ENCODE assay signal across 13 cellular contexts in the genomic region with DNA sequence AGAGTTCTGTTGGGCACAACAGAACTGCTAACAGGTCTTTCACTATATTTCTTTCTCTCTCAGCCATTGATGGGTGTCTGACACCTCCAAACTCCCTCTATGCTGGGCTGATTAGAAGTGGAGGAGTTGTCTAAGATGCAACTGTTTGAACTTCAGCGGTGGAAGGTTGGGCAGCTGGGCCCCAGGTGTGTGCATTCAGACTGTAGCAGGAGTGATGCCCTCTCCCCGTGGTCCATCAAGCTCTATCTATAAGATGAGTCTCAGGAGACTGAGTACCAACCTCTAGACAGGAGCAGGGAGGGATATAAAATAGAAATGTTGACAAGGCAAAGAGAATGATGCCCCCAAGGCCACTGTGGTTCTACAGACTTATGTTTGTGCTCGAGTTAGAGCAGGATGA. TPM values are rescaled to one million over a fixed set of nuclear protein-coding genes. Genes with fewer than 3 reads are reported as not detected.
A peak's percentile ranks its signal among the peaks of the same experiment; 100 is the strongest.
DNase-seq lines count a peak whose midpoint lies in the region; ATAC-seq and TF ChIP-seq lines count a peak whose summit lies in the region.
"Had no signal": no experiment of that assay in that cellular context is flagged by ENCODE, and none has a peak within 500 bp of the region (broad histone marks: within the 10 kb centered on the region; RNA-seq: fewer than 3 reads in every experiment).

No MANE protein-coding gene starts in this region.

- in situ Hi-C loops in gastrocnemius medialis (cut with MboI; ENCODE audit: low sequenced_read_pairs in 4 of 4) (loop anchor here in 2 of 4 donors (25.0 kb wide), 2 partner anchors 245 to 845 kb away; partner anchors contain the start of genes LIAS (in 1 of the 2), N4BP2 (in 1 of the 2) and RPL9 (in 1 of the 2)), KBM-7 (cut with MboI; ENCODE audit: low pct_unique_long_range_greater_than_20kb, low sequenced_read_pairs) (no loop called here)

- peak overlapping the region; percentile 86 for H3K4me2 ChIP-seq in Karpas-422 (ENCODE audit: low read depth, low read length, poor library complexity, severe bottlenecking)

- H3K27ac Mint-ChIP-seq in CD8-positive, alpha-beta T cell, result peak overlapping the region; percentile 99
- H3K27ac Mint-ChIP-seq in activated naive CD4-positive, alpha-beta T cell treated with anti-CD3 and anti-CD28 coated beads, Interleukin-2, amount 50 U/mL, for 72 hours, result peak overlapping the region; percentile 93 to 97
- H3K27ac Mint-ChIP-seq in nephron progenitor cell, result peak overlapping the region; percentile 25

- no peak overlapping the region for H3K4me3 ChIP-seq in CD8-positive, alpha-beta T cell (ENCODE audit: low read depth, low read length)
- peak overlapping the region; percentile 64 for H3K4me3 ChIP-seq in Karpas-422 (ENCODE audit: low read length)
- H3K4me3 ChIP-seq in gastrocnemius medialis, result no peak overlapping the region
- H3K4me3 ChIP-seq in MG63, result no peak overlapping the region
- H3K4me3 ChIP-seq: HAP-1 had no signal

- no peaks in the 10 kb centered on the region for H3K36me3 ChIP-seq in CD8-positive, alpha-beta T cell (ENCODE audit: insufficient read depth, low read length)
- H3K36me3 ChIP-seq in Karpas-422 (ENCODE audit: insufficient read depth, low read length) (no peaks in the 10 kb centered on the region), gastrocnemius medialis (no peaks in the 10 kb centered on the region), MG63 (no peaks in the 10 kb centered on the region)
- H3K36me3 ChIP-seq: HAP-1 had no signal

- peak in 1 of 7 experiments; percentile 36 for DNase-seq in CD8-positive, alpha-beta T cell
- peak; percentile 87 for DNase-seq in Karpas-422
- no peak for DNase-seq in activated naive CD4-positive, alpha-beta T cell treated with anti-CD3 and anti-CD28 coated beads, Interleukin-2, amount 50 U/mL, for 72 hours (ENCODE audit: low spot score in 2 of 2)
- DNase-seq in nephron progenitor cell, result no peak
- DNase-seq in gastrocnemius medialis, result no peak
- DNase-seq in mucosa of gallbladder (ENCODE audit: low spot score), result no peak
- no peak for DNase-seq in MG63
- no peak for DNase-seq in KBM-7
- DNase-seq: effector CD8-positive, alpha-beta T cell; foreskin melanocyte; NCI-H1092 had no signal

- peaks cover 4% of the 10 kb centered on the region for H3K9me3 Mint-ChIP-seq in CD8-positive, alpha-beta T cell
- peaks cover 5 to 10% of the 10 kb centered on the region in 2 donors for H3K9me3 Mint-ChIP-seq in activated naive CD4-positive, alpha-beta T cell treated with anti-CD3 and anti-CD28 coated beads, Interleukin-2, amount 50 U/mL, for 72 hours
- H3K9me3 Mint-ChIP-seq in nephron progenitor cell, result peaks cover 21% of the 10 kb centered on the region

- no peaks in the 10 kb centered on the region for H3K9me2 ChIP-seq in Karpas-422 (replicated peaks; ENCODE audit: insufficient read depth, low read length)

- no peak for TF ChIP-seq POLR2A in gastrocnemius medialis (IDR thresholded peaks at IDR 0.05)

- no peak for ATAC-seq in CD8-positive, alpha-beta T cell
- no peak for ATAC-seq in activated naive CD4-positive, alpha-beta T cell treated with anti-CD3 and anti-CD28 coated beads, Interleukin-2, amount 50 U/mL, for 72 hours
- no peak for ATAC-seq in gastrocnemius medialis

- H2AFZ ChIP-seq in Karpas-422 (ENCODE audit: low read length), result no peak overlapping the region

- H3K36me3 Mint-ChIP-seq in CD8-positive, alpha-beta T cell, result no peaks in the 10 kb centered on the region
- H3K36me3 Mint-ChIP-seq in activated naive CD4-positive, alpha-beta T cell treated with anti-CD3 and anti-CD28 coated beads, Interleukin-2, amount 50 U/mL, for 72 hours, result peaks cover 14 to 16% of the 10 kb centered on the region in 2 donors
- peaks cover 9% of the 10 kb centered on the region for H3K36me3 Mint-ChIP-seq in nephron progenitor cell (ENCODE audit: low read depth)

- intact Hi-C loops in CD8-positive, alpha-beta T cell (cut with DNase I, micrococcal nuclease), result loop anchor here in 1 of 2 experiments (5.0 kb wide), 2 partner anchors 40 to 95 kb away; no protein-coding TSS in a partner anchor
- intact Hi-C loops in gastrocnemius medialis (cut with DNase I; ENCODE audit: low total_unique reads), result no loop called here

- peak overlapping the region; percentile 84 for H3K9ac ChIP-seq in Karpas-422 (ENCODE audit: low read length)

- H3K4me1 ChIP-seq in CD8-positive, alpha-beta T cell (ENCODE audit: insufficient read depth, low read length), result peaks cover 89% of the 10 kb centered on the region
- H3K4me1 ChIP-seq in Karpas-422 (ENCODE audit: low read length) (peaks cover 80% of the 10 kb centered on the region), gastrocnemius medialis (no peaks in the 10 kb centered on the region)

- POLR2A ChIA-PET in CD8-positive, alpha-beta T cell (lab: Charles Lee), result interaction anchor here (0.8 to 5.2 kb wide), 22 partner anchors 8 to 249 kb away, joined by 3 to 41 read pairs (median 6); partner anchors contain the start of gene RHOH

- no peaks in the 10 kb centered on the region for H3K27me3 Mint-ChIP-seq in CD8-positive, alpha-beta T cell (ENCODE audit: low read depth)
- peaks cover 7% of the 10 kb centered on the region for H3K27me3 Mint-ChIP-seq in nephron progenitor cell (ENCODE audit: low read depth, poor library complexity)

- no peak for TF ChIP-seq CTCF in CD8-positive, alpha-beta T cell (IDR thresholded peaks at IDR 0.05)
- TF ChIP-seq CTCF in nephron progenitor cell (IDR thresholded peaks at IDR 0.05) (no peak), gastrocnemius medialis (IDR thresholded peaks at IDR 0.05 in 4 of 5, conservative IDR thresholded peaks at IDR 0.05 in 1 of 5) (no peak)

- peak overlapping the region; percentile 71 for H3K27ac ChIP-seq in CD8-positive, alpha-beta T cell (ENCODE audit: low read depth, low read length)
- H3K27ac ChIP-seq in Karpas-422 (ENCODE audit: low read length) (peak overlapping the region; percentile 100), gastrocnemius medialis (no peak overlapping the region)
- H3K27ac ChIP-seq: C4-2B had no signal

- CTCF ChIA-PET in CD8-positive, alpha-beta T cell (lab: Charles Lee), result interaction anchor here (0.6 to 8.4 kb wide), 22 partner anchors 10 to 157 kb away, joined by 3 to 118 read pairs (median 6); partner anchors contain the start of gene RHOH

- peak overlapping the region; percentile 47 for H3K4me3 Mint-ChIP-seq in CD8-positive, alpha-beta T cell
- H3K4me3 Mint-ChIP-seq in nephron progenitor cell, result no peak overlapping the region

- H3K27me3 ChIP-seq in CD8-positive, alpha-beta T cell (ENCODE audit: insufficient read depth, low read length), result no peaks in the 10 kb centered on the region
- no peaks in the 10 kb centered on the region for H3K27me3 ChIP-seq in Karpas-422 (ENCODE audit: low read length)
- H3K27me3 ChIP-seq in gastrocnemius medialis, result no peaks in the 10 kb centered on the region
- no peaks in the 10 kb centered on the region for H3K27me3 ChIP-seq in MG63

- no peaks in the 10 kb centered on the region for H3K9me3 ChIP-seq in CD8-positive, alpha-beta T cell (ENCODE audit: low read length)
- H3K9me3 ChIP-seq in Karpas-422 (ENCODE audit: low read length) (no peaks in the 10 kb centered on the region), gastrocnemius medialis (no peaks in the 10 kb centered on the region), MG63 (no peaks in the 10 kb centered on the region)

- H3K4me1 Mint-ChIP-seq in CD8-positive, alpha-beta T cell (ENCODE audit: low read depth), result peaks cover 91% of the 10 kb centered on the region
- H3K4me1 Mint-ChIP-seq in nephron progenitor cell, result peaks cover 46% of the 10 kb centered on the region

- H4K20me1 ChIP-seq in Karpas-422 (ENCODE audit: insufficient read depth, low read depth, low read length), result no peaks in the 10 kb centered on the region

- H3K79me2 ChIP-seq in Karpas-422 (ENCODE audit: low read length), result no peaks in the 10 kb centered on the region

RNA-seq across cellular contexts. Expression of gene CHRNA9, which starts 28.1 kb away (rescaled TPM):
- total RNA-seq in CD8-positive, alpha-beta T cell, result under 1 TPM; 0.14 to 0.58 TPM
- total RNA-seq in Karpas-422 (2014; rRNA removed; shearing (Covaris generic); ENCODE audit: low replicate concordance), result 0.15 and 0.25 TPM in 2 replicates
- not detected for total RNA-seq in activated naive CD4-positive, alpha-beta T cell treated with anti-CD3 and anti-CD28 coated beads, Interleukin-2, amount 50 U/mL, for 72 hours
- total RNA-seq in gastrocnemius medialis (not detected), mucosa of gallbladder (not detected)
- total RNA-seq in MG63 (2014; rRNA removed; shearing (Covaris generic); ENCODE audit: low replicate concordance), result not detected in 2 replicates

Comparison
In these comparisons a context has a peak if more than half of its experiments do, and no peak if none do; other contexts are left out.
1. H3K27ac ChIP-seq: peak in CD8-positive, alpha-beta T cell (single experiment) and Karpas-422 (single experiment); none in gastrocnemius medialis (0 of 4).
2. H3K27ac Mint-ChIP-seq: peak in every context shown above with its lines; median percentile 99 in CD8-positive, alpha-beta T cell; 95 in activated naive CD4-positive, alpha-beta T cell treated with anti-CD3 and anti-CD28 coated beads, Interleukin-2, amount 50 U/mL, for 72 hours; 25 in nephron progenitor cell.